ENCODE assay signal across 14 cellular contexts in genomic region chr2:64262068-64262467, GRCh38.
DNase-seq lines count a peak whose midpoint lies in the region; ATAC-seq and TF ChIP-seq lines count a peak whose summit lies in the region.
"Had no signal": no experiment of that assay in that cellular context is flagged by ENCODE, and none has a peak within 500 bp of the region (broad histone marks: within the 10 kb centered on the region; RNA-seq: fewer than 3 reads in every experiment).

No MANE protein-coding gene starts in this region.

- no peak overlapping the region for H3K23ac ChIP-seq in H9 (ENCODE audit: insufficient read length, low read depth, low read length)

- peaks cover 2% of the 10 kb centered on the region for H4K20me1 ChIP-seq in H9 (ENCODE audit: control insufficient read depth, insufficient read depth, insufficient read length)
- no peaks in the 10 kb centered on the region for H4K20me1 ChIP-seq in osteoblast (ENCODE audit: insufficient read depth, low read length)

- no peak overlapping the region for H2BK20ac ChIP-seq in H9 (ENCODE audit: low read depth, low read length, poor library complexity, severe bottlenecking)

- in situ Hi-C loops in astrocyte of the spinal cord (cut with HindIII; ENCODE audit: low sequenced_read_pairs): no loop called here

- no peak overlapping the region for H4K8ac ChIP-seq in H9 (replicated peaks; ENCODE audit: insufficient read length, low read depth, low read length)

- H3K36me3 Mint-ChIP-seq in H9 (ENCODE audit: insufficient read depth in 1 of 3, low read depth in 3 of 3): peaks cover 50 to 79% (median 66%) of the 10 kb centered on the region in 3 experiments

- H3K4ac ChIP-seq in H9 (ENCODE audit: low read depth, low read length): no peak overlapping the region

- no peak overlapping the region for H3T11ph ChIP-seq in H9 (ENCODE audit: low read length)

- no peaks in the 10 kb centered on the region; the same call in 1 of the 2 replicates for H3K27me3 Mint-ChIP-seq in H9 (ENCODE audit: low read depth)

- H3K9me3 Mint-ChIP-seq in H9: no peaks in the 10 kb centered on the region

- TF ChIP-seq CTCF in H9 (conservative IDR thresholded peaks at IDR 0.05) (no peak), astrocyte of the spinal cord (IDR thresholded peaks at IDR 0.05; ENCODE audit: low read depth, low read length) (no peak), spleen (IDR thresholded peaks at IDR 0.05 in 8 of 11, conservative IDR thresholded peaks at IDR 0.05 in 3 of 11) (no peak), osteoblast (IDR thresholded peaks at IDR 0.05; ENCODE audit: extremely low read depth, low read depth, low read length) (no peak)

- peaks cover 7% of the 10 kb centered on the region for H3K79me1 ChIP-seq in H9 (ENCODE audit: insufficient read depth, low read depth, low read length, poor library complexity, severe bottlenecking)

- H2AFZ ChIP-seq in H9 (ENCODE audit: low read length): no peak overlapping the region
- H2AFZ ChIP-seq in osteoblast (ENCODE audit: low read length): no peak overlapping the region

- no peak overlapping the region for H3K4me3 ChIP-seq in astrocyte of the spinal cord (ENCODE audit: low read depth, low read length)
- peak overlapping the region in 1 of 8 donors; percentile 53 for H3K4me3 ChIP-seq in spleen
- no peak overlapping the region for H3K4me3 ChIP-seq in osteoblast (ENCODE audit: insufficient read depth, low read length)

- H3K36me3 ChIP-seq in spleen: no peaks in the 10 kb centered on the region
- H3K36me3 ChIP-seq in osteoblast (ENCODE audit: insufficient read depth, low read length): no peaks in the 10 kb centered on the region

- no CpG with 5 or more reads among the region's 3 CpGs for WGBS in H9 (ENCODE audit: extremely low coverage, insufficient read length, low lambda C conversion rate)
- WGBS in spleen, 5 donors: 57 to 88% (median 66%) methylated on average over 3 of the region's 3 CpGs

- H3K4me1 ChIP-seq in H9 (ENCODE audit: insufficient read depth, low read length) (peaks cover 26% of the 10 kb centered on the region; the same call in 1 of the 2 replicates), spleen (peaks cover 9 to 66% (median 38%) of the 10 kb centered on the region in 6 donors), osteoblast (ENCODE audit: insufficient read depth, low read length) (peaks cover 5% of the 10 kb centered on the region)

- no peaks in the 10 kb centered on the region for H3K23me2 ChIP-seq in H9 (ENCODE audit: insufficient read length, low read depth, low read length, poor library complexity, severe bottlenecking)

- no peak overlapping the region for H2BK5ac ChIP-seq in H9 (ENCODE audit: insufficient read length, low read length)

- TF ChIP-seq POLR2A in spleen (IDR thresholded peaks at IDR 0.05): no peak

- H2AK5ac ChIP-seq in H9 (ENCODE audit: insufficient read length, low read length): no peak overlapping the region

- DNase-seq in H9 (peak; percentile 29), astrocyte of the spinal cord (ENCODE audit: low read depth, low spot score) (peak; percentile 35), spleen (no peak), medulla oblongata (ENCODE audit: extremely low spot score) (no peak), osteoblast (ENCODE audit: insufficient read length, low spot score, missing footprints) (no peak)
- DNase-seq: activated CD8-positive, alpha-beta memory T cell treated with anti-CD3 and anti-CD28 coated beads, Interleukin-2, amount 50 U/mL, for 48 hours; amygdala; Kasumi-1; left cardiac atrium; OCI-M1 had no signal

- H3K56ac ChIP-seq in H9 (ENCODE audit: insufficient read length, low read depth, low read length): no peak overlapping the region

- H3K79me2 ChIP-seq in H9 (ENCODE audit: insufficient read depth, low read length) (peaks cover 9% of the 10 kb centered on the region; the same call in 1 of the 2 replicates), osteoblast (ENCODE audit: insufficient read depth, low read length) (no peaks in the 10 kb centered on the region)

- no peaks in the 10 kb centered on the region for H3K9me3 ChIP-seq in H9 (ENCODE audit: control insufficient read depth, low read depth, low read length)
- no peaks in the 10 kb centered on the region for H3K9me3 ChIP-seq in spleen
- no peaks in the 10 kb centered on the region for H3K9me3 ChIP-seq in osteoblast (ENCODE audit: low read depth, low read length)

- no peak overlapping the region for H3K18ac ChIP-seq in H9 (ENCODE audit: insufficient read length, low read depth, low read length)

- H3K4me2 ChIP-seq in H9 (ENCODE audit: insufficient read depth, insufficient read length, low read length) (no peak overlapping the region), osteoblast (ENCODE audit: insufficient read depth, low read length) (no peak overlapping the region)

- no peak overlapping the region for H2BK15ac ChIP-seq in H9 (ENCODE audit: low read depth, low read length)

- H3K27me3 ChIP-seq in H9 (ENCODE audit: insufficient read depth, low read length) (no peaks in the 10 kb centered on the region), layer of hippocampus (ENCODE audit: control insufficient read depth, insufficient read depth, low read length) (no peaks in the 10 kb centered on the region), spleen (replicated peaks in 1 of 7) (no peaks in the 10 kb centered on the region), osteoblast (ENCODE audit: insufficient read depth, low read length) (peaks cover 19% of the 10 kb centered on the region)

- ATAC-seq in GM21526 (IDR thresholded peaks at IDR 0.05; ENCODE audit: low FRiP score, unreplicated experiment): no peak
- ATAC-seq in GM18519 (IDR thresholded peaks at IDR 0.05; ENCODE audit: low FRiP score, unreplicated experiment): no peak

- no peak overlapping the region for H3K9ac ChIP-seq in H9 (ENCODE audit: extremely low read depth, insufficient read length, low read length)

- no peak overlapping the region for H4K5ac ChIP-seq in H9 (ENCODE audit: insufficient read length, low read depth, low read length)

- H4K91ac ChIP-seq in H9 (ENCODE audit: insufficient read length, low read depth, low read length): no peak overlapping the region

- H3K27ac ChIP-seq in H9 (ENCODE audit: insufficient read length, low read depth, low read length): no peak overlapping the region
- H3K27ac ChIP-seq in layer of hippocampus (ENCODE audit: low read depth, low read length): peak overlapping the region; percentile 35
- H3K27ac ChIP-seq in spleen: peak overlapping the region; percentile 67 to 94 (median 89)
- no peak overlapping the region for H3K27ac ChIP-seq in osteoblast (ENCODE audit: low read depth, low read length)
- H3K27ac ChIP-seq: C4-2B had no signal

- H3K4me3 Mint-ChIP-seq in H9: peak overlapping the region in 1 of 2 experiments; percentile 35; a peak in 1 of 5 replicates

- peaks cover 73 to 85% of the 10 kb centered on the region in 2 experiments for H3K4me1 Mint-ChIP-seq in H9

- intact Hi-C loops in spleen (cut with DNase I; ENCODE audit: low total_unique reads): no loop called here

- H2BK12ac ChIP-seq in H9 (ENCODE audit: insufficient read length, low read depth, low read length): no peak overlapping the region

- peak overlapping the region; percentile 12 to 93 (median 37); a peak in 4 of 7 replicates for H3K27ac Mint-ChIP-seq in H9

- H3K14ac ChIP-seq in H9 (ENCODE audit: insufficient read depth, low read length): no peak overlapping the region

- H2BK120ac ChIP-seq in H9 (ENCODE audit: low read depth, low read length, poor library complexity, severe bottlenecking): no peak overlapping the region

Comparison
In these comparisons a context has a peak if more than half of its experiments do, and no peak if none do; other contexts are left out.
1. DNase-seq: peak in H9 (single experiment) and astrocyte of the spinal cord (single experiment); none in spleen (single experiment), medulla oblongata (single experiment) and osteoblast (single experiment).
2. H3K27ac ChIP-seq: peak in layer of hippocampus (single experiment) and spleen (8 of 8); none in H9 (single experiment) and osteoblast (single experiment).